In the genomic region with DNA sequence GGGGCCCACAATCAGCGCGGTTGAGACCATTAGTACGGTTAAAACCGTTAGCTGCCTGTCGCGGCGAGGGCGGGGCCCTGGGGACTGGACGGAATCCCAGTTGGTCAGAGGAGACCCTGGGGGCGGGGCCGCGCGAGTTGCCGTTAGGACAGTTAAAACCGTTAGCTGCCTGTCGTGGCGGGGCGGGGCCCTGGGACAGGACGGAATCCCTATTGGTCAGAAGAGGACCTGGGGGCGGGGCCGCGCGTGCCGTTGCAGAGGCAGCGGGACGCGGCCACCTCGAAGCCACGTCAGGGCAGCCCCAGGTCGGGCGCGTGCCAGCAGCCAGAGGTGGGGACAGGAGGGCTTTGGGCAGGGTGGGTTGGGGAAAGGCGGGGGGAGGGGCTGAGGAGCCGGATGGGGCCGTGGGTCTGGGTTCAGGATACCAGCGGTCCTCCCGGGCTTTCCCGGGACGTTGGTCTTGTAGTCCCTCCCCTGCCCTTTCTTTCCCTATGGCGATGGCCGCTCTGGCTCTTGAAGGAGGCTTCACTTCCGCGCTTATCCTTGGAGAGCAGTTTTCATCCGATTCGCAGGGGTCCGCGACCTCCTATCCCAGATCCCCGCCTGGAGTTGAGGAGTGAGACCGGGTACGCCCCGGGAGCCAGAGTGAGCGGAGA, we compare ENCODE assay signal across 10 cellular contexts. TPM values are rescaled to one million over a fixed set of nuclear protein-coding genes. Genes with fewer than 3 reads are reported as not detected.
DNase-seq lines count a peak whose midpoint lies in the region; ATAC-seq and TF ChIP-seq lines count a peak whose summit lies in the region.
"Had no signal": no experiment of that assay in that cellular context is flagged by ENCODE, and none has a peak within 500 bp of the region (broad histone marks: within the 10 kb centered on the region; RNA-seq: fewer than 3 reads in every experiment).

No MANE protein-coding gene starts in this region.

- ATAC-seq in HG02623 (IDR thresholded peaks at IDR 0.05; ENCODE audit: unreplicated experiment) (no peak), HG03139 (IDR thresholded peaks at IDR 0.05; ENCODE audit: unreplicated experiment) (no peak)

- DNase-seq in activated T-cell treated with anti-CD3 and anti-CD28 coated beads for 48 hours (ENCODE audit: low read depth) (peak; percentile 19), esophagus muscularis mucosa (ENCODE audit: extremely low spot score) (no peak), midbrain (lab: John Stamatoyannopoulos, UW) (peak; percentile 57), transverse colon (peak; percentile 74), NCI-H2029 treated with DMSO at 0.1 percent for 48 hours (lab: John Stamatoyannopoulos, UW) (no peak)
- DNase-seq in activated T-cell treated with anti-CD3 and anti-CD28 coated beads, Interleukin-2, amount 50 U/mL, for 24 hours: no peak
- DNase-seq: CD4-positive, CD25-positive, alpha-beta regulatory T cell; cortex of kidney had no signal

- H3K4me3 ChIP-seq in esophagus muscularis mucosa: peak overlapping the region; percentile 46 to 72 (median 60)
- peak overlapping the region in 3 of 4 donors; percentile 10 to 37 (median 22) for H3K4me3 ChIP-seq in transverse colon

- peak overlapping the region; percentile 49 to 90 (median 74) for H3K27ac ChIP-seq in esophagus muscularis mucosa (replicated peaks in 1 of 4)
- peak overlapping the region in 3 of 4 donors; percentile 48 to 74 (median 67) for H3K27ac ChIP-seq in transverse colon

- H3K4me1 Mint-ChIP-seq in activated T-cell treated with anti-CD3 and anti-CD28 coated beads, Interleukin-2, amount 50 U/mL, for 24 hours (ENCODE audit: low read depth): no peaks in the 10 kb centered on the region
- H3K4me1 Mint-ChIP-seq: CD4-positive, CD25-positive, alpha-beta regulatory T cell had no signal

- no peak overlapping the region for H3K27ac Mint-ChIP-seq in activated T-cell treated with anti-CD3 and anti-CD28 coated beads, Interleukin-2, amount 50 U/mL, for 24 hours
- H3K27ac Mint-ChIP-seq: CD4-positive, CD25-positive, alpha-beta regulatory T cell had no signal

- intact Hi-C loops in esophagus muscularis mucosa (cut with DNase I): no loop called here
- intact Hi-C loops in transverse colon (cut with DNase I; ENCODE audit: low total_unique reads): no loop called here

- WGBS in esophagus muscularis mucosa: 19% methylated on average over 34 of the region's 52 CpGs
- 63 to 87% methylated on average over 10 to 52 of the region's 52 CpGs for WGBS in transverse colon (ENCODE audit: low coverage in 1 of 2), 2 donors

- in situ Hi-C loops in transverse colon (cut with MboI; ENCODE audit: low pct_ligation_motif_present in 1 of 4, low pct_unique_long_range_greater_than_20kb in 1 of 4, low sequenced_read_pairs in 3 of 4): no loop called here

- H3K27me3 ChIP-seq in esophagus muscularis mucosa (no peaks in the 10 kb centered on the region), transverse colon (no peaks in the 10 kb centered on the region)

- H3K27me3 Mint-ChIP-seq in activated T-cell treated with anti-CD3 and anti-CD28 coated beads, Interleukin-2, amount 50 U/mL, for 24 hours: peaks cover 37% of the 10 kb centered on the region

- no peaks in the 10 kb centered on the region for H3K9me3 Mint-ChIP-seq in activated T-cell treated with anti-CD3 and anti-CD28 coated beads, Interleukin-2, amount 50 U/mL, for 24 hours

- no peaks in the 10 kb centered on the region for H3K36me3 Mint-ChIP-seq in activated T-cell treated with anti-CD3 and anti-CD28 coated beads, Interleukin-2, amount 50 U/mL, for 24 hours (ENCODE audit: low read depth)
- H3K36me3 Mint-ChIP-seq: CD4-positive, CD25-positive, alpha-beta regulatory T cell had no signal

- H3K4me3 Mint-ChIP-seq in activated T-cell treated with anti-CD3 and anti-CD28 coated beads, Interleukin-2, amount 50 U/mL, for 24 hours: no peak overlapping the region
- H3K4me3 Mint-ChIP-seq: CD4-positive, CD25-positive, alpha-beta regulatory T cell had no signal

- H3K9me3 ChIP-seq in esophagus muscularis mucosa: no peaks in the 10 kb centered on the region
- no peaks in the 10 kb centered on the region for H3K9me3 ChIP-seq in transverse colon

- peaks cover 7 to 34% (median 17%) of the 10 kb centered on the region in 4 donors for H3K4me1 ChIP-seq in esophagus muscularis mucosa
- no peaks in the 10 kb centered on the region for H3K4me1 ChIP-seq in transverse colon

- TF ChIP-seq EP300 in esophagus muscularis mucosa (IDR thresholded peaks at IDR 0.05): no peak
- no peak for TF ChIP-seq EP300 in transverse colon (IDR thresholded peaks at IDR 0.05; ENCODE audit: low read depth)

- H3K36me3 ChIP-seq in esophagus muscularis mucosa: no peaks in the 10 kb centered on the region
- no peaks in the 10 kb centered on the region for H3K36me3 ChIP-seq in transverse colon

- TF ChIP-seq CTCF in esophagus muscularis mucosa (IDR thresholded peaks at IDR 0.05) (no peak), transverse colon (IDR thresholded peaks at IDR 0.05) (no peak)

- no peak for TF ChIP-seq POLR2A in esophagus muscularis mucosa (IDR thresholded peaks at IDR 0.05; ENCODE audit: low read depth)
- no peak for TF ChIP-seq POLR2A in transverse colon (IDR thresholded peaks at IDR 0.05)

RNA-seq across cellular contexts. Expression of a gene that starts 28.0 kb away (rescaled TPM):
- total RNA-seq in esophagus muscularis mucosa (100 to 1,000 TPM in 1 of 4 donors, 10 to 100 TPM in 3; 78.6 to 190 (median 91.2) TPM), transverse colon (10 to 100 TPM in 2 of 4 donors, 1 to 10 TPM in 2; 4.5 to 23.5 (median 13.4) TPM)

RNA-seq across cellular contexts. Expression of a gene that starts 33.2 kb away (rescaled TPM):
- total RNA-seq in esophagus muscularis mucosa: 10 to 100 TPM; 19.9 to 25.6 (median 23.7) TPM
- total RNA-seq in transverse colon: 10 to 100 TPM; 26.2 to 33.9 (median 31.3) TPM

Comparison
In these comparisons a context has a peak if more than half of its experiments do, and no peak if none do; other contexts are left out.
1. DNase-seq: peak in activated T-cell treated with anti-CD3 and anti-CD28 coated beads for 48 hours (single experiment), midbrain (single experiment) and transverse colon (single experiment); none in activated T-cell treated with anti-CD3 and anti-CD28 coated beads, Interleukin-2, amount 50 U/mL, for 24 hours (single experiment), esophagus muscularis mucosa (single experiment) and NCI-H2029 treated with DMSO at 0.1 percent for 48 hours (single experiment).